ENCODE assay signal across 14 cellular contexts in the genomic region with DNA sequence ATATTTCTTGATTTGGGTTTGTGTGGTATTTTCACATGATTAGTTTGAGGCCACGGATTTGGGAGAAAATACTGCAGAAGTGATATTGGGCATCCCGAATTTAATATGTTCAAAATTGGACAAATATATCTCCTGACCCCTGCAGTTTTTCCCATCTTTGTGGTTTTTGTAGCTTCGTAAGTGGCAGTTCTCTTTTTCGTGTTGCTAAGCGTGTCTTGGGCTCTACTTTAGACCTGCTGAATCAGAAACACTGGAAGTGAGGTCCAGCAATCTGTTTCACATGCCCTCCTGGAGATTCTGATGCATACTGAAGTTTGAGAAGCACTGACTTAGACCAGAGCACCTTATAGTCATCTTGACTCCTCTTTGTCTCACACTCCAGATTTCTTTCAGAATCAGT.
"Had no signal": no experiment of that assay in that cellular context is flagged by ENCODE, and none has a peak within 500 bp of the region (broad histone marks: within the 10 kb centered on the region; RNA-seq: fewer than 3 reads in every experiment).

No MANE protein-coding gene starts in this region.

- H3K9me3 Mint-ChIP-seq: activated CD4-positive, alpha-beta memory T cell treated with anti-CD3 and anti-CD28 coated beads, Interleukin-2, amount 10 ng/mL, durations not matched to agents 7 days and 5 days; activated CD4-positive, alpha-beta T cell treated with anti-CD3 and anti-CD28 coated beads, Interleukin-2, amount 10 ng/mL, durations not matched to agents 24 days and 14 days; activated naive CD4-positive, alpha-beta T cell treated with anti-CD3 and anti-CD28 coated beads for 36 hours; nephron; type B pancreatic cell had no signal

- H3K4me3 Mint-ChIP-seq: activated CD4-positive, alpha-beta memory T cell treated with anti-CD3 and anti-CD28 coated beads, Interleukin-2, amount 10 ng/mL, durations not matched to agents 7 days and 5 days; activated CD4-positive, alpha-beta T cell treated with anti-CD3 and anti-CD28 coated beads, Interleukin-2, amount 10 ng/mL, durations not matched to agents 24 days and 14 days; activated naive CD4-positive, alpha-beta T cell treated with anti-CD3 and anti-CD28 coated beads for 36 hours; activated T-cell treated with anti-CD3 and anti-CD28 coated beads, Interleukin-2, amount 50 U/mL, for 72 hours; nephron; type B pancreatic cell had no signal

- H3K36me3 Mint-ChIP-seq: type B pancreatic cell had no signal

- DNase-seq: activated CD4-positive, alpha-beta memory T cell treated with anti-CD3 and anti-CD28 coated beads, Interleukin-2, amount 10 ng/mL, durations not matched to agents 7 days and 5 days; activated CD4-positive, alpha-beta T cell treated with anti-CD3 and anti-CD28 coated beads, Interleukin-2, amount 10 ng/mL, durations not matched to agents 24 days and 14 days; activated effector memory CD4-positive, alpha-beta T cell treated with Interleukin-2 at 50 U/mL for 16 hours; activated naive CD4-positive, alpha-beta T cell treated with anti-CD3 and anti-CD28 coated beads for 36 hours; activated T-cell treated with anti-CD3 and anti-CD28 coated beads, Interleukin-2, amount 50 U/mL, for 72 hours; cerebellar nuclear complex; mesenchymal stem cell; pancreas; psoas muscle; stimulated activated CD4-positive, alpha-beta T cell treated with anti-CD3 and anti-CD28 coated beads, Interleukin-4, amount 100 ng/mL, for 24 hours; stimulated activated naive CD4-positive, alpha-beta T cell treated with Interleukin-2 at 50 U/mL for 16 hours; T1000 had no signal

- ATAC-seq: activated T-cell treated with anti-CD3 and anti-CD28 coated beads, Interleukin-2, amount 50 U/mL, for 72 hours; psoas muscle had no signal

- H3K27ac Mint-ChIP-seq: activated CD4-positive, alpha-beta memory T cell treated with anti-CD3 and anti-CD28 coated beads, Interleukin-2, amount 10 ng/mL, durations not matched to agents 7 days and 5 days; activated CD4-positive, alpha-beta T cell treated with anti-CD3 and anti-CD28 coated beads, Interleukin-2, amount 10 ng/mL, durations not matched to agents 24 days and 14 days; activated naive CD4-positive, alpha-beta T cell treated with anti-CD3 and anti-CD28 coated beads for 36 hours; activated T-cell treated with anti-CD3 and anti-CD28 coated beads, Interleukin-2, amount 50 U/mL, for 72 hours; nephron; type B pancreatic cell had no signal

- H3K27me3 Mint-ChIP-seq: type B pancreatic cell had no signal
